14 cellular contexts compared by ENCODE assay signal in genomic region chr11:121870202-121871045, GRCh38.
DNase-seq lines count a peak whose midpoint lies in the region; ATAC-seq and TF ChIP-seq lines count a peak whose summit lies in the region.
"Had no signal": no experiment of that assay in that cellular context is flagged by ENCODE, and none has a peak within 500 bp of the region (broad histone marks: within the 10 kb centered on the region; RNA-seq: fewer than 3 reads in every experiment).

No MANE protein-coding gene starts in this region.

- TF ChIP-seq CTCF in BE2C (IDR thresholded peaks at IDR 0.05; ENCODE audit: low read depth, low read length) (peak; percentile 22), cardiac muscle cell (IDR thresholded peaks at IDR 0.05; ENCODE audit: low read depth, low read length) (peak; percentile 23)

- intact Hi-C loops in sciatic nerve (cut with DNase I), result no loop called here

- H3K9me3 ChIP-seq in BE2C (no peaks in the 10 kb centered on the region), cardiac muscle cell (ENCODE audit: low read depth) (no peaks in the 10 kb centered on the region), SJCRH30 (replicated peaks) (no peaks in the 10 kb centered on the region)
- H3K9me3 ChIP-seq in effector memory CD4-positive, alpha-beta T cell (ENCODE audit: control insufficient read depth, low read length), result no peaks in the 10 kb centered on the region

- H3K27ac ChIP-seq in cardiac muscle cell, result no peak overlapping the region
- H3K27ac ChIP-seq in SJCRH30, result no peak overlapping the region
- H3K27ac ChIP-seq in effector memory CD4-positive, alpha-beta T cell (ENCODE audit: insufficient read depth, low read length, poor library complexity, severe bottlenecking), result no peak overlapping the region
- H3K27ac ChIP-seq: KMS-11 had no signal

- no peak overlapping the region for H3K4me3 ChIP-seq in BE2C (ENCODE audit: low read depth, low read length)
- H3K4me3 ChIP-seq in cardiac muscle cell, result no peak overlapping the region
- no peak overlapping the region for H3K4me3 ChIP-seq in SJCRH30
- no peak overlapping the region for H3K4me3 ChIP-seq in effector memory CD4-positive, alpha-beta T cell (ENCODE audit: insufficient read depth, low read depth, low read length, poor library complexity, severe bottlenecking)

- ATAC-seq in sciatic nerve (peak; percentile 87), GM19452 (IDR thresholded peaks at IDR 0.05; ENCODE audit: unreplicated experiment) (no peak), HG02981 (IDR thresholded peaks at IDR 0.05; ENCODE audit: unreplicated experiment) (no peak)
- ATAC-seq: CD8-positive, alpha-beta T cell had no signal

- H3K4me1 ChIP-seq in BE2C (no peaks in the 10 kb centered on the region), cardiac muscle cell (ENCODE audit: low read depth) (peaks cover 10% of the 10 kb centered on the region), SJCRH30 (no peaks in the 10 kb centered on the region)
- no peaks in the 10 kb centered on the region for H3K4me1 ChIP-seq in effector memory CD4-positive, alpha-beta T cell (ENCODE audit: control insufficient read depth, insufficient read depth, low read length, poor library complexity, severe bottlenecking)

- H3K36me3 ChIP-seq in BE2C (no peaks in the 10 kb centered on the region), cardiac muscle cell (no peaks in the 10 kb centered on the region), SJCRH30 (no peaks in the 10 kb centered on the region)
- H3K36me3 ChIP-seq in effector memory CD4-positive, alpha-beta T cell (ENCODE audit: control insufficient read depth, insufficient read depth, low read length), result no peaks in the 10 kb centered on the region

- DNase-seq in BE2C (no peak), amniotic epithelial cell (ENCODE audit: low read depth) (peak; percentile 34), cardiac muscle cell (ENCODE audit: low read depth in 1 of 2, low spot score in 1 of 2) (peak; percentile 8 to 48), sciatic nerve (ENCODE audit: low spot score) (no peak), SJCRH30 (no peak)
- no peak for DNase-seq in effector memory CD4-positive, alpha-beta T cell
- DNase-seq: activated CD8-positive, alpha-beta memory T cell treated with anti-CD3 and anti-CD28 coated beads, Interleukin-2, amount 50 U/mL, for 4 hours; CD8-positive, alpha-beta T cell; erythroblast; NCI-H2227 treated with DMSO at 0.1 percent for 48 hours; nucleus accumbens had no signal

- H3K27me3 ChIP-seq in BE2C (no peaks in the 10 kb centered on the region), cardiac muscle cell (no peaks in the 10 kb centered on the region), SJCRH30 (no peaks in the 10 kb centered on the region)
- no peaks in the 10 kb centered on the region for H3K27me3 ChIP-seq in effector memory CD4-positive, alpha-beta T cell (replicated peaks; ENCODE audit: control insufficient read depth, insufficient read depth, low read length, poor library complexity, severe bottlenecking)

Comparison
In these comparisons a context has a peak if more than half of its experiments do, and no peak if none do; other contexts are left out.
1. DNase-seq: peak in amniotic epithelial cell (single experiment) and cardiac muscle cell (2 of 2); none in BE2C (single experiment), sciatic nerve (single experiment), SJCRH30 (0 of 2) and effector memory CD4-positive, alpha-beta T cell (0 of 3).